Comparison of ENCODE assay signal across 1 cellular context in the genomic region with DNA sequence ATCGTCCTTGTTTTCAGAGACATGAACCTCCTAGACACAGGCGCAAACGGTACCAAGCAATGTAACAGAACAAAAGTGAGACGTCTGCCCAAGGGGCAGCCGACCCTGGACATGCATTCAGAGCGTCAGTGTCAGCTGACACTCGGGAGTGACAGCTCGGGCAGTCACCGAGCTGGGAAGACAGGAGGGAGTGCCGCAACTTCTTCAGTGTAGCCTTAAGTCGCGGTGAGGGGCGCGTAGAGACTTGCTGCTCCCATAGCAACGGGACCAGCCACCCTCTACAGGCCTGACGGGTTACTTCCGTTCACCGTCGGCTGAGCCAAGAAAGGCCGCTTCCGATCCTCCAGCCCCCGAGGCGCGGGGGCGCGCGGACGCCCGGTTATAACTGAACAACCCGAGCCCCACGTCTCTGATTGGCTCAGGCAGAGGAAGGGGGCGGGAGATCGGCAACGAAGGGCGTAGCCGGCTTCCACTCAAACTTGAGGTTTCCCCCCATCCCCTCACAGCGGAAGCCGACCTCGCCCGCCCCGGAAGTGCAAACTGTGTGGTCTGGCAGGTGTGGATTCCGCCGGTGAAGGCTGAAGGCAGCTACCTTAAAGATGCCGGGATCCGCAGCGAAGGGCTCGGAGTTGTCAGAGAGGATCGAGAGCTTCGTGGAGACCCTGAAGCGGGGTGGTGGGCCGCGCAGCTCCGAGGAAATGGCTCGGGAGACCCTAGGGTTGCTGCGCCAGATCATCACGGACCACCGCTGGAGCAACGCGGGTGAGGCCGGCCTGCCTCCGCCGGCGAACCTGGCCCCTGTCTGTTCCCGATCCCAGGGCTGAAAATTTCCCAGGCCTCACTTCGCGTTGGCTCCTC.
TF ChIP-seq lines count a peak whose summit lies in the region.

A gene (plus strand): TSS at position 530 of the 858 bp plus-strand sequence. CDS start 70 bp downstream, at position 600.

TF ChIP-seq in K562, 482 proteins besides CTCF, POLR2A, EP300 and RAD21 (continued from another document and continues in another):
- TF ChIP-seq, protein P1, sequence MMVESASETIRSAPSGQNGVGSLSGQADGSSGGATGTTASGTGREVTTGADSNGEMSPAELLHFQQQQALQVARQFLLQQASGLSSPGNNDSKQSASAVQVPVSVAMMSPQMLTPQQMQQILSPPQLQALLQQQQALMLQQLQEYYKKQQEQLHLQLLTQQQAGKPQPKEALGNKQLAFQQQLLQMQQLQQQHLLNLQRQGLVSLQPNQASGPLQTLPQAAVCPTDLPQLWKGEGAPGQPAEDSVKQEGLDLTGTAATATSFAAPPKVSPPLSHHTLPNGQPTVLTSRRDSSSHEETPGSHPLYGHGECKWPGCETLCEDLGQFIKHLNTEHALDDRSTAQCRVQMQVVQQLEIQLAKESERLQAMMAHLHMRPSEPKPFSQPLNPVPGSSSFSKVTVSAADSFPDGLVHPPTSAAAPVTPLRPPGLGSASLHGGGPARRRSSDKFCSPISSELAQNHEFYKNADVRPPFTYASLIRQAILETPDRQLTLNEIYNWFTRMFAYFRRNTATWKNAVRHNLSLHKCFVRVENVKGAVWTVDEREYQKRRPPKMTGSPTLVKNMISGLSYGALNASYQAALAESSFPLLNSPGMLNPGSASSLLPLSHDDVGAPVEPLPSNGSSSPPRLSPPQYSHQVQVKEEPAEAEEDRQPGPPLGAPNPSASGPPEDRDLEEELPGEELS (CRISPR knock-in tag; IDR thresholded peaks at IDR 0.05; ENCODE audit: borderline replicate concordance) = no peak
- TF ChIP-seq, protein P2, sequence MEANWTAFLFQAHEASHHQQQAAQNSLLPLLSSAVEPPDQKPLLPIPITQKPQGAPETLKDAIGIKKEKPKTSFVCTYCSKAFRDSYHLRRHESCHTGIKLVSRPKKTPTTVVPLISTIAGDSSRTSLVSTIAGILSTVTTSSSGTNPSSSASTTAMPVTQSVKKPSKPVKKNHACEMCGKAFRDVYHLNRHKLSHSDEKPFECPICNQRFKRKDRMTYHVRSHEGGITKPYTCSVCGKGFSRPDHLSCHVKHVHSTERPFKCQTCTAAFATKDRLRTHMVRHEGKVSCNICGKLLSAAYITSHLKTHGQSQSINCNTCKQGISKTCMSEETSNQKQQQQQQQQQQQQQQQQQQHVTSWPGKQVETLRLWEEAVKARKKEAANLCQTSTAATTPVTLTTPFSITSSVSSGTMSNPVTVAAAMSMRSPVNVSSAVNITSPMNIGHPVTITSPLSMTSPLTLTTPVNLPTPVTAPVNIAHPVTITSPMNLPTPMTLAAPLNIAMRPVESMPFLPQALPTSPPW (CRISPR knock-in tag; IDR thresholded peaks at IDR 0.05) = peak; percentile 88
- TF ChIP-seq MYC (IDR thresholded peaks at IDR 0.05; ENCODE audit: low read depth, low read length) (peak; percentile 60; the same call in 1 of the 2 replicates), MYC (CRISPR knock-in tag; IDR thresholded peaks at IDR 0.05; ENCODE audit: borderline replicate concordance, low read depth) (no peak), ZNF699 (CRISPR knock-in tag; IDR thresholded peaks at IDR 0.05; ENCODE audit: insufficient replicate concordance) (no peak), KDM5B (IDR thresholded peaks at IDR 0.05; ENCODE audit: insufficient replicate concordance, low read depth, low read length) (peak; percentile 63), KDM2B (CRISPR knock-in tag; IDR thresholded peaks at IDR 0.05) (no peak), ZSCAN29 (IDR thresholded peaks at IDR 0.05) (no peak), TAF1 (IDR thresholded peaks at IDR 0.05; ENCODE audit: control insufficient read depth, extremely low read depth, insufficient read depth, low read length, severe bottlenecking) (peak; percentile 48), POLR3A (IDR thresholded peaks at IDR 0.05; ENCODE audit: borderline replicate concordance, extremely low read depth, insufficient read depth, insufficient read length) (no peak), GATA2 (CRISPR knock-in tag; IDR thresholded peaks at IDR 0.05) (no peak), ASH1L (IDR thresholded peaks at IDR 0.05; ENCODE audit: borderline replicate concordance, low read depth, partially characterized antibody) (peak; percentile 38), ETV1 (tag; conservative IDR thresholded peaks at IDR 0.05; ENCODE audit: low read depth) (peak; percentile 79), LEF1 (IDR thresholded peaks at IDR 0.05) (no peak), MAFK (IDR thresholded peaks at IDR 0.05; ENCODE audit: low read length) (no peak), HNRNPK (IDR thresholded peaks at IDR 0.05; ENCODE audit: low read depth, low read length, poor library complexity, severe bottlenecking) (no peak), ATF1 (CRISPR knock-in tag; IDR thresholded peaks at IDR 0.05) (no peak), ATF1 (tag; IDR thresholded peaks at IDR 0.05) (peak; percentile 69), ZNF354B (CRISPR knock-in tag; IDR thresholded peaks at IDR 0.05) (no peak), EGR1 (conservative IDR thresholded peaks at IDR 0.05) (peak; percentile 91), PHF21A (IDR thresholded peaks at IDR 0.05; ENCODE audit: borderline replicate concordance, low read depth) (no peak), ZNF184 (CRISPR knock-in tag; IDR thresholded peaks at IDR 0.05) (no peak), ZNF121 (CRISPR knock-in tag; conservative IDR thresholded peaks at IDR 0.05) (no peak)
- TF ChIP-seq, protein P3, sequence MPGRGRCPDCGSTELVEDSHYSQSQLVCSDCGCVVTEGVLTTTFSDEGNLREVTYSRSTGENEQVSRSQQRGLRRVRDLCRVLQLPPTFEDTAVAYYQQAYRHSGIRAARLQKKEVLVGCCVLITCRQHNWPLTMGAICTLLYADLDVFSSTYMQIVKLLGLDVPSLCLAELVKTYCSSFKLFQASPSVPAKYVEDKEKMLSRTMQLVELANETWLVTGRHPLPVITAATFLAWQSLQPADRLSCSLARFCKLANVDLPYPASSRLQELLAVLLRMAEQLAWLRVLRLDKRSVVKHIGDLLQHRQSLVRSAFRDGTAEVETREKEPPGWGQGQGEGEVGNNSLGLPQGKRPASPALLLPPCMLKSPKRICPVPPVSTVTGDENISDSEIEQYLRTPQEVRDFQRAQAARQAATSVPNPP (IDR thresholded peaks at IDR 0.05; ENCODE audit: borderline replicate concordance, insufficient read depth, insufficient read length) = no peak
- TF ChIP-seq, protein P4, sequence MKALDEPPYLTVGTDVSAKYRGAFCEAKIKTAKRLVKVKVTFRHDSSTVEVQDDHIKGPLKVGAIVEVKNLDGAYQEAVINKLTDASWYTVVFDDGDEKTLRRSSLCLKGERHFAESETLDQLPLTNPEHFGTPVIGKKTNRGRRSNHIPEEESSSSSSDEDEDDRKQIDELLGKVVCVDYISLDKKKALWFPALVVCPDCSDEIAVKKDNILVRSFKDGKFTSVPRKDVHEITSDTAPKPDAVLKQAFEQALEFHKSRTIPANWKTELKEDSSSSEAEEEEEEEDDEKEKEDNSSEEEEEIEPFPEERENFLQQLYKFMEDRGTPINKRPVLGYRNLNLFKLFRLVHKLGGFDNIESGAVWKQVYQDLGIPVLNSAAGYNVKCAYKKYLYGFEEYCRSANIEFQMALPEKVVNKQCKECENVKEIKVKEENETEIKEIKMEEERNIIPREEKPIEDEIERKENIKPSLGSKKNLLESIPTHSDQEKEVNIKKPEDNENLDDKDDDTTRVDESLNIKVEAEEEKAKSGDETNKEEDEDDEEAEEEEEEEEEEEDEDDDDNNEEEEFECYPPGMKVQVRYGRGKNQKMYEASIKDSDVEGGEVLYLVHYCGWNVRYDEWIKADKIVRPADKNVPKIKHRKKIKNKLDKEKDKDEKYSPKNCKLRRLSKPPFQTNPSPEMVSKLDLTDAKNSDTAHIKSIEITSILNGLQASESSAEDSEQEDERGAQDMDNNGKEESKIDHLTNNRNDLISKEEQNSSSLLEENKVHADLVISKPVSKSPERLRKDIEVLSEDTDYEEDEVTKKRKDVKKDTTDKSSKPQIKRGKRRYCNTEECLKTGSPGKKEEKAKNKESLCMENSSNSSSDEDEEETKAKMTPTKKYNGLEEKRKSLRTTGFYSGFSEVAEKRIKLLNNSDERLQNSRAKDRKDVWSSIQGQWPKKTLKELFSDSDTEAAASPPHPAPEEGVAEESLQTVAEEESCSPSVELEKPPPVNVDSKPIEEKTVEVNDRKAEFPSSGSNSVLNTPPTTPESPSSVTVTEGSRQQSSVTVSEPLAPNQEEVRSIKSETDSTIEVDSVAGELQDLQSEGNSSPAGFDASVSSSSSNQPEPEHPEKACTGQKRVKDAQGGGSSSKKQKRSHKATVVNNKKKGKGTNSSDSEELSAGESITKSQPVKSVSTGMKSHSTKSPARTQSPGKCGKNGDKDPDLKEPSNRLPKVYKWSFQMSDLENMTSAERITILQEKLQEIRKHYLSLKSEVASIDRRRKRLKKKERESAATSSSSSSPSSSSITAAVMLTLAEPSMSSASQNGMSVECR (CRISPR knock-in tag; IDR thresholded peaks at IDR 0.05) = peak; percentile 70
- TF ChIP-seq, protein P5, sequence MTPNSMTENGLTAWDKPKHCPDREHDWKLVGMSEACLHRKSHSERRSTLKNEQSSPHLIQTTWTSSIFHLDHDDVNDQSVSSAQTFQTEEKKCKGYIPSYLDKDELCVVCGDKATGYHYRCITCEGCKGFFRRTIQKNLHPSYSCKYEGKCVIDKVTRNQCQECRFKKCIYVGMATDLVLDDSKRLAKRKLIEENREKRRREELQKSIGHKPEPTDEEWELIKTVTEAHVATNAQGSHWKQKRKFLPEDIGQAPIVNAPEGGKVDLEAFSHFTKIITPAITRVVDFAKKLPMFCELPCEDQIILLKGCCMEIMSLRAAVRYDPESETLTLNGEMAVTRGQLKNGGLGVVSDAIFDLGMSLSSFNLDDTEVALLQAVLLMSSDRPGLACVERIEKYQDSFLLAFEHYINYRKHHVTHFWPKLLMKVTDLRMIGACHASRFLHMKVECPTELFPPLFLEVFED (CRISPR knock-in tag; conservative IDR thresholded peaks at IDR 0.05) = no peak
- TF ChIP-seq, protein P6, sequence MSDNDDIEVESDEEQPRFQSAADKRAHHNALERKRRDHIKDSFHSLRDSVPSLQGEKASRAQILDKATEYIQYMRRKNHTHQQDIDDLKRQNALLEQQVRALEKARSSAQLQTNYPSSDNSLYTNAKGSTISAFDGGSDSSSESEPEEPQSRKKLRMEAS (CRISPR knock-in tag; IDR thresholded peaks at IDR 0.05) = peak; percentile 21
- TF ChIP-seq, protein P7, sequence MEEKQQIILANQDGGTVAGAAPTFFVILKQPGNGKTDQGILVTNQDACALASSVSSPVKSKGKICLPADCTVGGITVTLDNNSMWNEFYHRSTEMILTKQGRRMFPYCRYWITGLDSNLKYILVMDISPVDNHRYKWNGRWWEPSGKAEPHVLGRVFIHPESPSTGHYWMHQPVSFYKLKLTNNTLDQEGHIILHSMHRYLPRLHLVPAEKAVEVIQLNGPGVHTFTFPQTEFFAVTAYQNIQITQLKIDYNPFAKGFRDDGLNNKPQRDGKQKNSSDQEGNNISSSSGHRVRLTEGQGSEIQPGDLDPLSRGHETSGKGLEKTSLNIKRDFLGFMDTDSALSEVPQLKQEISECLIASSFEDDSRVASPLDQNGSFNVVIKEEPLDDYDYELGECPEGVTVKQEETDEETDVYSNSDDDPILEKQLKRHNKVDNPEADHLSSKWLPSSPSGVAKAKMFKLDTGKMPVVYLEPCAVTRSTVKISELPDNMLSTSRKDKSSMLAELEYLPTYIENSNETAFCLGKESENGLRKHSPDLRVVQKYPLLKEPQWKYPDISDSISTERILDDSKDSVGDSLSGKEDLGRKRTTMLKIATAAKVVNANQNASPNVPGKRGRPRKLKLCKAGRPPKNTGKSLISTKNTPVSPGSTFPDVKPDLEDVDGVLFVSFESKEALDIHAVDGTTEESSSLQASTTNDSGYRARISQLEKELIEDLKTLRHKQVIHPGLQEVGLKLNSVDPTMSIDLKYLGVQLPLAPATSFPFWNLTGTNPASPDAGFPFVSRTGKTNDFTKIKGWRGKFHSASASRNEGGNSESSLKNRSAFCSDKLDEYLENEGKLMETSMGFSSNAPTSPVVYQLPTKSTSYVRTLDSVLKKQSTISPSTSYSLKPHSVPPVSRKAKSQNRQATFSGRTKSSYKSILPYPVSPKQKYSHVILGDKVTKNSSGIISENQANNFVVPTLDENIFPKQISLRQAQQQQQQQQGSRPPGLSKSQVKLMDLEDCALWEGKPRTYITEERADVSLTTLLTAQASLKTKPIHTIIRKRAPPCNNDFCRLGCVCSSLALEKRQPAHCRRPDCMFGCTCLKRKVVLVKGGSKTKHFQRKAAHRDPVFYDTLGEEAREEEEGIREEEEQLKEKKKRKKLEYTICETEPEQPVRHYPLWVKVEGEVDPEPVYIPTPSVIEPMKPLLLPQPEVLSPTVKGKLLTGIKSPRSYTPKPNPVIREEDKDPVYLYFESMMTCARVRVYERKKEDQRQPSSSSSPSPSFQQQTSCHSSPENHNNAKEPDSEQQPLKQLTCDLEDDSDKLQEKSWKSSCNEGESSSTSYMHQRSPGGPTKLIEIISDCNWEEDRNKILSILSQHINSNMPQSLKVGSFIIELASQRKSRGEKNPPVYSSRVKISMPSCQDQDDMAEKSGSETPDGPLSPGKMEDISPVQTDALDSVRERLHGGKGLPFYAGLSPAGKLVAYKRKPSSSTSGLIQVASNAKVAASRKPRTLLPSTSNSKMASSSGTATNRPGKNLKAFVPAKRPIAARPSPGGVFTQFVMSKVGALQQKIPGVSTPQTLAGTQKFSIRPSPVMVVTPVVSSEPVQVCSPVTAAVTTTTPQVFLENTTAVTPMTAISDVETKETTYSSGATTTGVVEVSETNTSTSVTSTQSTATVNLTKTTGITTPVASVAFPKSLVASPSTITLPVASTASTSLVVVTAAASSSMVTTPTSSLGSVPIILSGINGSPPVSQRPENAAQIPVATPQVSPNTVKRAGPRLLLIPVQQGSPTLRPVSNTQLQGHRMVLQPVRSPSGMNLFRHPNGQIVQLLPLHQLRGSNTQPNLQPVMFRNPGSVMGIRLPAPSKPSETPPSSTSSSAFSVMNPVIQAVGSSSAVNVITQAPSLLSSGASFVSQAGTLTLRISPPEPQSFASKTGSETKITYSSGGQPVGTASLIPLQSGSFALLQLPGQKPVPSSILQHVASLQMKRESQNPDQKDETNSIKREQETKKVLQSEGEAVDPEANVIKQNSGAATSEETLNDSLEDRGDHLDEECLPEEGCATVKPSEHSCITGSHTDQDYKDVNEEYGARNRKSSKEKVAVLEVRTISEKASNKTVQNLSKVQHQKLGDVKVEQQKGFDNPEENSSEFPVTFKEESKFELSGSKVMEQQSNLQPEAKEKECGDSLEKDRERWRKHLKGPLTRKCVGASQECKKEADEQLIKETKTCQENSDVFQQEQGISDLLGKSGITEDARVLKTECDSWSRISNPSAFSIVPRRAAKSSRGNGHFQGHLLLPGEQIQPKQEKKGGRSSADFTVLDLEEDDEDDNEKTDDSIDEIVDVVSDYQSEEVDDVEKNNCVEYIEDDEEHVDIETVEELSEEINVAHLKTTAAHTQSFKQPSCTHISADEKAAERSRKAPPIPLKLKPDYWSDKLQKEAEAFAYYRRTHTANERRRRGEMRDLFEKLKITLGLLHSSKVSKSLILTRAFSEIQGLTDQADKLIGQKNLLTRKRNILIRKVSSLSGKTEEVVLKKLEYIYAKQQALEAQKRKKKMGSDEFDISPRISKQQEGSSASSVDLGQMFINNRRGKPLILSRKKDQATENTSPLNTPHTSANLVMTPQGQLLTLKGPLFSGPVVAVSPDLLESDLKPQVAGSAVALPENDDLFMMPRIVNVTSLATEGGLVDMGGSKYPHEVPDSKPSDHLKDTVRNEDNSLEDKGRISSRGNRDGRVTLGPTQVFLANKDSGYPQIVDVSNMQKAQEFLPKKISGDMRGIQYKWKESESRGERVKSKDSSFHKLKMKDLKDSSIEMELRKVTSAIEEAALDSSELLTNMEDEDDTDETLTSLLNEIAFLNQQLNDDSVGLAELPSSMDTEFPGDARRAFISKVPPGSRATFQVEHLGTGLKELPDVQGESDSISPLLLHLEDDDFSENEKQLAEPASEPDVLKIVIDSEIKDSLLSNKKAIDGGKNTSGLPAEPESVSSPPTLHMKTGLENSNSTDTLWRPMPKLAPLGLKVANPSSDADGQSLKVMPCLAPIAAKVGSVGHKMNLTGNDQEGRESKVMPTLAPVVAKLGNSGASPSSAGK (IDR thresholded peaks at IDR 0.05) = no peak
